Comparison of ENCODE assay signal across 17 cellular contexts in genomic region chr7:2777898-2778535, GRCh38.
DNase-seq lines count a peak whose midpoint lies in the region; ATAC-seq and TF ChIP-seq lines count a peak whose summit lies in the region.
"Had no signal": no experiment of that assay in that cellular context is flagged by ENCODE, and none has a peak within 500 bp of the region (broad histone marks: within the 10 kb centered on the region; RNA-seq: fewer than 3 reads in every experiment).

No MANE protein-coding gene starts in this region.

- H3K9me3 Mint-ChIP-seq in CD14-positive monocyte (peaks cover 0 to 3% (median 0%) of the 10 kb centered on the region in 7 donors), progenitor cell of endocrine pancreas (ENCODE audit: low read depth) (peaks cover 7% of the 10 kb centered on the region)
- H3K9me3 Mint-ChIP-seq: IgD-negative memory B cell, natural killer cell had no signal

- no peak overlapping the region for H3K4me3 Mint-ChIP-seq in CD14-positive monocyte
- no peak overlapping the region for H3K4me3 Mint-ChIP-seq in progenitor cell of endocrine pancreas (ENCODE audit: low read depth)
- H3K4me3 Mint-ChIP-seq: activated CD4-positive, alpha-beta T cell treated with anti-CD3 and anti-CD28 coated beads for 36 hours; IgD-negative memory B cell; natural killer cell had no signal

- H3K36me3 Mint-ChIP-seq in CD14-positive monocyte = peaks cover 28 to 41% of the 10 kb centered on the region in 2 donors
- H3K36me3 Mint-ChIP-seq in progenitor cell of endocrine pancreas (ENCODE audit: insufficient read depth) = peaks cover 16% of the 10 kb centered on the region
- H3K36me3 Mint-ChIP-seq: natural killer cell had no signal

- TF ChIP-seq POLR2A in erythroblast (IDR thresholded peaks at IDR 0.05; ENCODE audit: low read length) = no peak

- H3K27ac Mint-ChIP-seq in CD14-positive monocyte = peak overlapping the region in 6 of 7 donors; percentile 1 to 64 (median 28)
- peak overlapping the region; percentile 35 for H3K27ac Mint-ChIP-seq in progenitor cell of endocrine pancreas
- H3K27ac Mint-ChIP-seq: activated CD4-positive, alpha-beta T cell treated with anti-CD3 and anti-CD28 coated beads for 36 hours; natural killer cell had no signal

- ATAC-seq in Panc1 (no peak), GM21786 (IDR thresholded peaks at IDR 0.05; ENCODE audit: unreplicated experiment) (no peak)
- ATAC-seq: activated CD4-positive, alpha-beta T cell treated with anti-CD3 and anti-CD28 coated beads for 36 hours had no signal

- no peaks in the 10 kb centered on the region for H3K4me1 ChIP-seq in Panc1 (ENCODE audit: control insufficient read depth, insufficient read depth, low read length)

- H3K9me3 ChIP-seq in Panc1 (ENCODE audit: control insufficient read depth, insufficient read depth, low read depth, low read length) = no peaks in the 10 kb centered on the region
- H3K9me3 ChIP-seq: SJSA1 had no signal

- POLR2A ChIA-PET in Panc1 (lab: Charles Lee) = no interaction called here

- BruUV-seq in Panc1 (replicated peaks; lab: Mats Ljungman, UMichigan) = no TSS peak

- H3K27me3 Mint-ChIP-seq in CD14-positive monocyte (ENCODE audit: low read depth in 3 of 3) (no peaks in the 10 kb centered on the region), progenitor cell of endocrine pancreas (no peaks in the 10 kb centered on the region)
- H3K27me3 Mint-ChIP-seq: activated CD4-positive, alpha-beta T cell treated with anti-CD3 and anti-CD28 coated beads for 36 hours; IgD-negative memory B cell had no signal

- H3K27me3 ChIP-seq in Panc1 (ENCODE audit: control insufficient read depth, insufficient read depth, low read length) = no peaks in the 10 kb centered on the region
- H3K27me3 ChIP-seq: SJSA1 had no signal

- no peak overlapping the region for H3K4me3 ChIP-seq in Panc1 (ENCODE audit: low read depth in 2 of 2, low read length in 2 of 2)
- H3K4me3 ChIP-seq: SJSA1 had no signal

- H3K27ac ChIP-seq in Panc1 (ENCODE audit: low read length) = peak overlapping the region; percentile 12; the same call in 1 of the 2 replicates
- H3K27ac ChIP-seq: SJSA1 had no signal

- TF ChIP-seq CTCF in CD14-positive monocyte (IDR thresholded peaks at IDR 0.05) (no peak), Panc1 (IDR thresholded peaks at IDR 0.05) (no peak), progenitor cell of endocrine pancreas (IDR thresholded peaks at IDR 0.05; ENCODE audit: unreplicated experiment) (no peak)

- peaks cover 52% of the 10 kb centered on the region for H3K4me1 Mint-ChIP-seq in CD14-positive monocyte
- peaks cover 2% of the 10 kb centered on the region for H3K4me1 Mint-ChIP-seq in progenitor cell of endocrine pancreas (ENCODE audit: low read depth)

- in situ Hi-C loops in Panc1 (cut with HindIII; ENCODE audit: low pct_unique_long_range_greater_than_20kb, low sequenced_read_pairs) = no loop called here

- CTCF ChIA-PET in Panc1 (lab: Charles Lee) = no interaction called here

- intact Hi-C loops in CD14-positive monocyte (cut with micrococcal nuclease) (loop anchor here (5.0 kb wide), 2 partner anchors 44 to 46 kb away; no protein-coding TSS in a partner anchor), Panc1 (cut with micrococcal nuclease; ENCODE audit: unreplicated experiment) (no loop called here)

- DNase-seq in CD14-positive monocyte (ENCODE audit: low spot score) (no peak), Panc1 (ENCODE audit: low read depth, low spot score) (no peak), erythroblast (lab: John Stamatoyannopoulos, UW) (peak; percentile 16 to 52), progenitor cell of endocrine pancreas (ENCODE audit: low spot score, unreplicated experiment) (no peak), activated gamma-delta T cell treated with Interleukin-2 at 50 U/mL for 16 hours (no peak), NCI-H2107 (lab: John Stamatoyannopoulos, UW) (no peak)
- DNase-seq: activated CD4-positive, alpha-beta T cell treated with anti-CD3 and anti-CD28 coated beads for 36 hours; caudate nucleus; DMS153; effector memory CD4-positive, alpha-beta T cell; foreskin melanocyte; natural killer cell; NCI-H2081; NCI-H69 had no signal

- H3K36me3 ChIP-seq in Panc1 (ENCODE audit: control insufficient read depth, insufficient read depth, low read length) = peaks cover 10% of the 10 kb centered on the region; the same call in 1 of the 2 replicates

Comparison
In these comparisons a context has a peak if more than half of its experiments do, and no peak if none do; other contexts are left out.
1. DNase-seq: peak in erythroblast (2 of 2); none in CD14-positive monocyte (single experiment), Panc1 (single experiment), progenitor cell of endocrine pancreas (single experiment), activated gamma-delta T cell treated with Interleukin-2 at 50 U/mL for 16 hours (single experiment) and NCI-H2107 (single experiment).